Comparison of ENCODE assay signal across 17 cellular contexts in genomic region chr2:226692521-226693126, GRCh38.
DNase-seq lines count a peak whose midpoint lies in the region; ATAC-seq, FAIRE-seq and TF ChIP-seq lines count a peak whose summit lies in the region.
"Had no signal": no experiment of that assay in that cellular context is flagged by ENCODE, and none has a peak within 500 bp of the region (broad histone marks: within the 10 kb centered on the region; RNA-seq: fewer than 3 reads in every experiment).

No MANE protein-coding gene starts in this region.

- H3K9me3 ChIP-seq in HepG2 (ENCODE audit: low read length) (no peaks in the 10 kb centered on the region), right lobe of liver (no peaks in the 10 kb centered on the region), adrenal gland (replicated peaks in 1 of 3) (no peaks in the 10 kb centered on the region), SK-N-SH (no peaks in the 10 kb centered on the region)

- peak overlapping the region; percentile 47 for H2BK5ac ChIP-seq in mesendoderm (ENCODE audit: low read length)

- no peak for TF ChIP-seq EP300 in HepG2 (IDR thresholded peaks at IDR 0.05; ENCODE audit: low read depth in 2 of 2, low read length in 2 of 2)
- TF ChIP-seq EP300 in HepG2 (CRISPR knock-in tag; IDR thresholded peaks at IDR 0.05; ENCODE audit: borderline replicate concordance), result no peak
- no peak for TF ChIP-seq EP300 in SK-N-SH (IDR thresholded peaks at IDR 0.05; ENCODE audit: borderline replicate concordance in 1 of 2, low read depth in 1 of 2, low read length in 1 of 2)

- no peaks in the 10 kb centered on the region for H3K9me2 ChIP-seq in SK-N-SH

- H3K79me2 ChIP-seq in HepG2 (ENCODE audit: insufficient read depth, low read length), result no peaks in the 10 kb centered on the region
- no peaks in the 10 kb centered on the region for H3K79me2 ChIP-seq in mesendoderm (ENCODE audit: control insufficient read depth, insufficient read depth, low read length)
- no peaks in the 10 kb centered on the region for H3K79me2 ChIP-seq in SK-N-SH (ENCODE audit: insufficient read depth)

- ATAC-seq in HepG2 (no peak), right lobe of liver (no peak)
- ATAC-seq in activated CD4-positive, CD25-positive, alpha-beta regulatory T cell treated with anti-CD3 and anti-CD28 coated beads, Interleukin-2, amount 50 U/mL, for 24 hours, result no peak
- ATAC-seq: GM12878, K562 had no signal

- no peak overlapping the region for H2BK15ac ChIP-seq in mesendoderm (replicated peaks; ENCODE audit: low read depth)

- no TSS peak for BruUV-seq in HepG2 (replicated peaks; lab: Mats Ljungman, UMichigan)

- CTCF ChIA-PET in HepG2 (lab: Yijun Ruan, JAX; ENCODE audit: low intra/inter-chr PET ratio, low total read pairs), result no interaction called here
- CTCF ChIA-PET in SK-N-SH (lab: Yijun Ruan, JAX), result no interaction called here

- intact Hi-C loops in HepG2 (cut with micrococcal nuclease; ENCODE audit: unreplicated experiment), result no loop called here
- intact Hi-C loops in right lobe of liver (cut with DNase I), result no loop called here
- intact Hi-C loops in adrenal gland (cut with DNase I), result no loop called here

- no peak overlapping the region for H4K5ac ChIP-seq in mesendoderm (ENCODE audit: low read length)

- peak overlapping the region; percentile 65 for H4K8ac ChIP-seq in mesendoderm (ENCODE audit: low read depth, low read length)

- peaks cover 40% of the 10 kb centered on the region for H3K4me1 ChIP-seq in HepG2 (ENCODE audit: insufficient read depth, low read length)
- peaks cover 0 to 5% (median 0%) of the 10 kb centered on the region in 4 donors for H3K4me1 ChIP-seq in right lobe of liver
- peaks cover 10 to 28% of the 10 kb centered on the region in 2 donors for H3K4me1 ChIP-seq in adrenal gland (replicated peaks in 1 of 2)
- H3K4me1 ChIP-seq in mesendoderm (ENCODE audit: control insufficient read depth, low read depth, low read length), result peaks cover 10% of the 10 kb centered on the region
- peaks cover 0 to 2% of the 10 kb centered on the region in 2 experiments; a peak in 3 of 4 replicates for H3K4me1 ChIP-seq in SK-N-SH (ENCODE audit: control insufficient read depth in 1 of 2, insufficient read depth in 2 of 2, low read depth in 1 of 2, low read length in 1 of 2)

- H3K56ac ChIP-seq in mesendoderm (ENCODE audit: low read length), result no peak overlapping the region

- H3K4me3 ChIP-seq in HepG2 (replicated peaks in 1 of 3; ENCODE audit: insufficient read depth in 1 of 3, low read depth in 2 of 3, low read length in 3 of 3) (no peak overlapping the region), right lobe of liver (no peak overlapping the region), adrenal gland (no peak overlapping the region), mesendoderm (ENCODE audit: low read length) (no peak overlapping the region), SK-N-SH (ENCODE audit: low read depth in 2 of 2, low read length in 1 of 2) (no peak overlapping the region)
- H3K4me3 ChIP-seq: GM12878, K562 had no signal

- no peak for FAIRE-seq in HepG2 (lab: Jason Lieb, UNC)
- FAIRE-seq: GM12878, GM18507, H54, K562 had no signal

- no peak for TF ChIP-seq RAD21 in HepG2 (CRISPR knock-in tag; IDR thresholded peaks at IDR 0.05)
- TF ChIP-seq RAD21 in SK-N-SH (IDR thresholded peaks at IDR 0.05; ENCODE audit: low read length), result no peak

- WGBS in HepG2 (ENCODE audit: low lambda C conversion rate), result 81% methylated on average over 9 of the region's 9 CpGs
- 88% methylated on average over 8 of the region's 9 CpGs for WGBS in right lobe of liver (ENCODE audit: insufficient coverage, low coverage, low lambda C conversion rate, missing lambda C conversion rate)
- WGBS in adrenal gland, 4 donors, result 90 to 93% (median 92%) methylated on average over 9 of the region's 9 CpGs
- WGBS in mesendoderm (ENCODE audit: extremely low coverage, insufficient coverage, low lambda C conversion rate), result no CpG with 5 or more reads among the region's 9 CpGs
- 50% methylated on average over 9 of the region's 9 CpGs for WGBS in SK-N-SH (ENCODE audit: low lambda C conversion rate)

- no peak for TF ChIP-seq CTCF in HepG2 (CRISPR knock-in tag; IDR thresholded peaks at IDR 0.05)
- TF ChIP-seq CTCF in right lobe of liver (IDR thresholded peaks at IDR 0.05), result no peak
- TF ChIP-seq CTCF in adrenal gland (IDR thresholded peaks at IDR 0.05), result no peak
- no peak for TF ChIP-seq CTCF in SK-N-SH (IDR thresholded peaks at IDR 0.05)

- H3K36me3 ChIP-seq in HepG2 (replicated peaks in 1 of 2; ENCODE audit: control insufficient read depth in 1 of 2, insufficient read depth in 2 of 2, low read length in 2 of 2) (no peaks in the 10 kb centered on the region), right lobe of liver (no peaks in the 10 kb centered on the region), adrenal gland (replicated peaks in 1 of 2) (no peaks in the 10 kb centered on the region), mesendoderm (ENCODE audit: control insufficient read depth, insufficient read depth, low read length) (no peaks in the 10 kb centered on the region), SK-N-SH (replicated peaks in 1 of 2; ENCODE audit: control insufficient read depth in 1 of 2, insufficient read depth in 2 of 2, low read length in 1 of 2) (no peaks in the 10 kb centered on the region)

- no peak for TF ChIP-seq POLR2A in HepG2 (IDR thresholded peaks at IDR 0.05; ENCODE audit: insufficient read depth in 1 of 2, low read depth in 2 of 2, low read length in 2 of 2)
- no peak for TF ChIP-seq POLR2A in right lobe of liver (IDR thresholded peaks at IDR 0.05)
- TF ChIP-seq POLR2A in adrenal gland (IDR thresholded peaks at IDR 0.05), result no peak

- H3K23ac ChIP-seq in mesendoderm (ENCODE audit: low read length), result no peak overlapping the region

- H4K20me1 ChIP-seq in HepG2 (ENCODE audit: insufficient read depth, low read length), result no peaks in the 10 kb centered on the region
- H4K20me1 ChIP-seq in SK-N-SH (ENCODE audit: insufficient read depth), result no peaks in the 10 kb centered on the region

- DNase-seq in HepG2 (ENCODE audit: low spot score), result no peak
- DNase-seq in right lobe of liver, result no peak
- DNase-seq in adrenal gland, result no peak
- no peak for DNase-seq in mesendoderm
- DNase-seq in ureter (ENCODE audit: low spot score), result no peak
- DNase-seq in SK-N-SH, result no peak
- DNase-seq: 8988T; AML-193; C1 segment of cervical spinal cord; Calu3; CD4-positive, alpha-beta T cell; DMS79 had no signal

- POLR2A ChIA-PET in HepG2 (lab: Yijun Ruan, JAX) (interaction anchor here (0.6 kb wide), 1 partner anchor 209 kb away, joined by 3 read pairs; no protein-coding TSS in a partner anchor), SK-N-SH (lab: Yijun Ruan, JAX) (no interaction called here)

- H2AK5ac ChIP-seq in mesendoderm (ENCODE audit: low read length), result no peak overlapping the region

- no peak overlapping the region for H2AFZ ChIP-seq in HepG2 (ENCODE audit: low read length)
- H2AFZ ChIP-seq in SK-N-SH (ENCODE audit: low read depth), result no peak overlapping the region

- H2BK120ac ChIP-seq in mesendoderm (ENCODE audit: low read depth, low read length), result peak overlapping the region; percentile 94

- in situ Hi-C loops in HepG2 (cut with HindIII; ENCODE audit: extremely low pct_ligation_motif_present, low pct_unique_long_range_greater_than_20kb), result no loop called here

- H3K27me3 ChIP-seq in HepG2 (ENCODE audit: control insufficient read depth in 1 of 2, insufficient read depth in 2 of 2, low read length in 2 of 2) (no peaks in the 10 kb centered on the region), right lobe of liver (no peaks in the 10 kb centered on the region), adrenal gland (no peaks in the 10 kb centered on the region), mesendoderm (ENCODE audit: insufficient read depth, low read length, poor library complexity) (no peaks in the 10 kb centered on the region), SK-N-SH (ENCODE audit: insufficient read depth) (no peaks in the 10 kb centered on the region)

- no peaks in the 10 kb centered on the region for H3K79me1 ChIP-seq in mesendoderm (ENCODE audit: low read length)

- H3K18ac ChIP-seq in mesendoderm (ENCODE audit: low read length), result peak overlapping the region; percentile 60

- no peak overlapping the region for H3K4me2 ChIP-seq in HepG2 (ENCODE audit: low read depth, low read length)
- no peak overlapping the region for H3K4me2 ChIP-seq in mesendoderm (ENCODE audit: low read length)
- H3K4me2 ChIP-seq in SK-N-SH, result no peak overlapping the region

- H3K4ac ChIP-seq in mesendoderm (ENCODE audit: low read depth, low read length), result no peak overlapping the region

- no peaks in the 10 kb centered on the region for H3F3A ChIP-seq in SK-N-SH (replicated peaks; ENCODE audit: insufficient read depth)

- H3K27ac ChIP-seq in HepG2 (ENCODE audit: extremely low read length, insufficient read depth, low read length) (no peak overlapping the region), right lobe of liver (no peak overlapping the region), adrenal gland (peak overlapping the region in 3 of 5 donors; percentile 27 to 64 (median 44)), mesendoderm (ENCODE audit: low read depth, low read length) (no peak overlapping the region), SK-N-SH (ENCODE audit: low read depth in 2 of 2, low read length in 1 of 2) (no peak overlapping the region)

- H3K9ac ChIP-seq in HepG2 (ENCODE audit: insufficient read depth, low read depth, low read length), result no peak overlapping the region
- H3K9ac ChIP-seq in mesendoderm (ENCODE audit: low read length), result no peak overlapping the region
- H3K9ac ChIP-seq in SK-N-SH, result no peak overlapping the region

TF ChIP-seq in SK-N-SH, 30 proteins besides CTCF, POLR2A, EP300 and RAD21 (continues in another document):
- TF ChIP-seq TAF1 (IDR thresholded peaks at IDR 0.05; ENCODE audit: borderline replicate concordance, low read depth, low read length), result no peak

Comparison
In these comparisons a context has a peak if more than half of its experiments do, and no peak if none do; other contexts are left out.
1. H3K27ac ChIP-seq: peak in adrenal gland (3 of 5); none in HepG2 (single experiment), right lobe of liver (0 of 3), mesendoderm (single experiment) and SK-N-SH (0 of 2).